ENCODE assay signal across 8 cellular contexts in genomic region chr4:13627185-13627605, GRCh38. TPM values are rescaled to one million over a fixed set of nuclear protein-coding genes. Genes with fewer than 3 reads are reported as not detected.
DNase-seq lines count a peak whose midpoint lies in the region; ATAC-seq and TF ChIP-seq lines count a peak whose summit lies in the region.

No MANE protein-coding gene starts in this region.

- POLR2A ChIA-PET in activated CD4-positive, alpha-beta memory T cell treated with anti-CD3 and anti-CD28 coated beads, Interleukin-2, amount 10 ng/mL, durations not matched to agents 7 days and 5 days (lab: Charles Lee): interaction anchor here (1.2 to 2.1 kb wide), 4 partner anchors 9 to 1376 kb away, joined by 3 to 6 read pairs (median 5); partner anchors contain the start of genes CPEB2 and RAB28

- no peaks in the 10 kb centered on the region for H3K36me3 ChIP-seq in gastroesophageal sphincter
- H3K36me3 ChIP-seq in rectal smooth muscle tissue (ENCODE audit: control insufficient read depth, insufficient read depth, low read length): no peaks in the 10 kb centered on the region

- H3K4me3 Mint-ChIP-seq in activated CD4-positive, alpha-beta memory T cell treated with anti-CD3 and anti-CD28 coated beads, Interleukin-2, amount 10 ng/mL, durations not matched to agents 7 days and 5 days: peak overlapping the region; percentile 88

- H3K27ac ChIP-seq in gastroesophageal sphincter: peak overlapping the region; percentile 77 to 96 (median 92)
- peak overlapping the region; percentile 92 for H3K27ac ChIP-seq in rectal smooth muscle tissue (ENCODE audit: low read depth, low read length)

- TF ChIP-seq EP300 in gastroesophageal sphincter (IDR thresholded peaks at IDR 0.05): no peak

- peak; percentile 26 for ATAC-seq in GM19438 (IDR thresholded peaks at IDR 0.05; ENCODE audit: low read depth, unreplicated experiment)
- ATAC-seq in HG03521 (IDR thresholded peaks at IDR 0.05; ENCODE audit: unreplicated experiment): peak; percentile 42
- ATAC-seq in gastroesophageal sphincter: no peak

- peak overlapping the region; percentile 61 to 85 for H3K4me3 ChIP-seq in gastroesophageal sphincter
- H3K4me3 ChIP-seq in rectal smooth muscle tissue (ENCODE audit: low read length): peak overlapping the region; percentile 98

- no peaks in the 10 kb centered on the region for H3K9me3 Mint-ChIP-seq in activated CD4-positive, alpha-beta memory T cell treated with anti-CD3 and anti-CD28 coated beads, Interleukin-2, amount 10 ng/mL, durations not matched to agents 7 days and 5 days

- H3K9ac ChIP-seq in rectal smooth muscle tissue (ENCODE audit: low read length): peak overlapping the region; percentile 94

- H3K27me3 Mint-ChIP-seq in activated CD4-positive, alpha-beta memory T cell treated with anti-CD3 and anti-CD28 coated beads, Interleukin-2, amount 10 ng/mL, durations not matched to agents 7 days and 5 days: no peaks in the 10 kb centered on the region

- H3K9me3 ChIP-seq in gastroesophageal sphincter: no peaks in the 10 kb centered on the region

- TF ChIP-seq CTCF in gastroesophageal sphincter (IDR thresholded peaks at IDR 0.05): no peak

- H3K27me3 ChIP-seq in gastroesophageal sphincter (no peaks in the 10 kb centered on the region), rectal smooth muscle tissue (ENCODE audit: control insufficient read depth, insufficient read depth, low read length) (no peaks in the 10 kb centered on the region)

- CTCF ChIA-PET in activated CD4-positive, alpha-beta memory T cell treated with anti-CD3 and anti-CD28 coated beads, Interleukin-2, amount 10 ng/mL, durations not matched to agents 7 days and 5 days (lab: Charles Lee): interaction anchor here (1.0 to 2.4 kb wide), 3 partner anchors 15 to 33 kb away, joined by 3 to 22 read pairs (median 3); no protein-coding TSS in a partner anchor

- DNase-seq in CD1c-positive myeloid dendritic cell (ENCODE audit: extremely low spot score): peak; percentile 42
- DNase-seq in activated CD4-positive, alpha-beta memory T cell treated with anti-CD3 and anti-CD28 coated beads, Interleukin-2, amount 10 ng/mL, durations not matched to agents 7 days and 5 days: no peak
- no peak for DNase-seq in T1000 (lab: John Stamatoyannopoulos, UW)
- no peak for DNase-seq in NCI-H1105 treated with DMSO at 0.1 percent for 48 hours (lab: John Stamatoyannopoulos, UW)

- 0% methylated on average over 1 of the region's 45 CpGs; no CpG with 5 or more reads in 1 of the 2 donors for WGBS in gastroesophageal sphincter (ENCODE audit: low coverage in 1 of 2), 2 donors

- peaks cover 35% of the 10 kb centered on the region for H3K4me1 Mint-ChIP-seq in activated CD4-positive, alpha-beta memory T cell treated with anti-CD3 and anti-CD28 coated beads, Interleukin-2, amount 10 ng/mL, durations not matched to agents 7 days and 5 days

- H3K4me1 ChIP-seq in gastroesophageal sphincter: peaks cover 3 to 51% (median 9%) of the 10 kb centered on the region in 3 donors
- peaks cover 11% of the 10 kb centered on the region for H3K4me1 ChIP-seq in rectal smooth muscle tissue (ENCODE audit: control insufficient read depth, insufficient read depth, low read length)

- no peak for TF ChIP-seq POLR2A in gastroesophageal sphincter (IDR thresholded peaks at IDR 0.05)

- H3K27ac Mint-ChIP-seq in activated CD4-positive, alpha-beta memory T cell treated with anti-CD3 and anti-CD28 coated beads, Interleukin-2, amount 10 ng/mL, durations not matched to agents 7 days and 5 days: peak overlapping the region; percentile 81

- H3K36me3 Mint-ChIP-seq in activated CD4-positive, alpha-beta memory T cell treated with anti-CD3 and anti-CD28 coated beads, Interleukin-2, amount 10 ng/mL, durations not matched to agents 7 days and 5 days (ENCODE audit: low read depth): peaks cover 17% of the 10 kb centered on the region

RNA-seq across cellular contexts. Expression of gene BOD1L1, which starts 0.3 kb away (rescaled TPM):
- 10 to 100 TPM; 32.2 to 34.8 TPM for total RNA-seq in activated CD4-positive, alpha-beta memory T cell treated with anti-CD3 and anti-CD28 coated beads, Interleukin-2, amount 10 ng/mL, durations not matched to agents 7 days and 5 days
- 10 to 100 TPM; 34.6 to 45.3 (median 35.4) TPM for total RNA-seq in gastroesophageal sphincter
